20 cellular contexts compared by ENCODE assay signal in the genomic region with DNA sequence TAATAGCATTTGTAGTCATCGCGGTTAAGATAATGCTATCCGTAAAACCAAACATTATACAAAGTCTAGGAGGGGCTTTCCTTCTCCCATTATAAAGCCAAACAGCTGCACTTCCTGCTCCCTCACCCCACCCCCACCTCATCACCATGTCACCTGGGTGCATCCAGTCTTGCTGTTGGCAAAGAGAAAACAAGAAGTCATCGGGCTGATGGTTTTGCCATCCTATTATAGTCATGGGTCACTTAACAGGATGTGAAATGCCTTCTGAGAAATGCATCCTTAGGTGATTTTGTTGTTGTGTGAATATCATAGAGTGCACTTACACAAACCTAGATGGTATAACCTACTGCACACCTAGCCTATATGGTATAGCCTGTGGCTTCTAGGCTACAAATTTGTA.
DNase-seq lines count a peak whose midpoint lies in the region; ATAC-seq, FAIRE-seq and TF ChIP-seq lines count a peak whose summit lies in the region.
"Had no signal": no experiment of that assay in that cellular context is flagged by ENCODE, and none has a peak within 500 bp of the region (broad histone marks: within the 10 kb centered on the region; RNA-seq: fewer than 3 reads in every experiment).

No MANE protein-coding gene starts in this region.

- H3K27ac ChIP-seq in epithelial cell of prostate (peak overlapping the region; percentile 2), stomach (no peak overlapping the region)
- H3K27ac ChIP-seq in CD4-positive, alpha-beta T cell (ENCODE audit: low read depth, low read length): no peak overlapping the region
- H3K27ac ChIP-seq: 22Rv1, C4-2B had no signal

- no peaks in the 10 kb centered on the region for H3K4me1 Mint-ChIP-seq in activated CD4-positive, alpha-beta T cell treated with anti-CD3 and anti-CD28 coated beads, Interleukin-2, amount 10 ng/mL, durations not matched to agents 7 days and 5 days
- H3K4me1 Mint-ChIP-seq in CD4-positive, alpha-beta T cell (ENCODE audit: low read depth): no peaks in the 10 kb centered on the region

- TF ChIP-seq CTCF in stomach (IDR thresholded peaks at IDR 0.05): no peak
- TF ChIP-seq CTCF in CD4-positive, alpha-beta T cell (IDR thresholded peaks at IDR 0.05): no peak

- H3K36me3 Mint-ChIP-seq in activated CD4-positive, alpha-beta T cell treated with anti-CD3 and anti-CD28 coated beads, Interleukin-2, amount 10 ng/mL, durations not matched to agents 7 days and 5 days (ENCODE audit: low read depth): no peaks in the 10 kb centered on the region
- H3K36me3 Mint-ChIP-seq in CD4-positive, alpha-beta T cell (ENCODE audit: low read depth): no peaks in the 10 kb centered on the region
- H3K36me3 Mint-ChIP-seq: CD8-positive, alpha-beta T cell had no signal

- no peak overlapping the region for H3K27ac Mint-ChIP-seq in activated CD4-positive, alpha-beta T cell treated with anti-CD3 and anti-CD28 coated beads, Interleukin-2, amount 10 ng/mL, durations not matched to agents 7 days and 5 days
- no peak overlapping the region for H3K27ac Mint-ChIP-seq in CD4-positive, alpha-beta T cell
- H3K27ac Mint-ChIP-seq: CD8-positive, alpha-beta T cell had no signal

- H3K4me3 ChIP-seq in stomach: no peak overlapping the region

- no peak for TF ChIP-seq POLR2A in stomach (IDR thresholded peaks at IDR 0.05)

- no peak overlapping the region for H3K4me3 Mint-ChIP-seq in activated CD4-positive, alpha-beta T cell treated with anti-CD3 and anti-CD28 coated beads, Interleukin-2, amount 10 ng/mL, durations not matched to agents 7 days and 5 days
- H3K4me3 Mint-ChIP-seq in CD4-positive, alpha-beta T cell: no peak overlapping the region
- H3K4me3 Mint-ChIP-seq: CD8-positive, alpha-beta T cell had no signal

- intact Hi-C loops in stomach (cut with DNase I; ENCODE audit: low total_unique reads): no loop called here
- intact Hi-C loops in CD4-positive, alpha-beta T cell (cut with DNase I, micrococcal nuclease): no loop called here

- POLR2A ChIA-PET in activated CD4-positive, alpha-beta T cell treated with anti-CD3 and anti-CD28 coated beads, Interleukin-2, amount 10 ng/mL, durations not matched to agents 7 days and 5 days (lab: Charles Lee): no interaction called here
- POLR2A ChIA-PET in CD4-positive, alpha-beta T cell (lab: Charles Lee): no interaction called here

- H3K36me3 ChIP-seq in stomach: peaks cover 0 to 8% (median 0%) of the 10 kb centered on the region in 4 donors

- FAIRE-seq in HTR-8/SVneo (lab: Jason Lieb, UNC): peak; percentile 38
- FAIRE-seq: D721Med, G401.6, GM12892 had no signal

- no peaks in the 10 kb centered on the region for H3K9me3 Mint-ChIP-seq in activated CD4-positive, alpha-beta T cell treated with anti-CD3 and anti-CD28 coated beads, Interleukin-2, amount 10 ng/mL, durations not matched to agents 7 days and 5 days
- no peaks in the 10 kb centered on the region for H3K9me3 Mint-ChIP-seq in CD4-positive, alpha-beta T cell
- H3K9me3 Mint-ChIP-seq: CD8-positive, alpha-beta T cell had no signal

- H3K27me3 ChIP-seq in stomach: no peaks in the 10 kb centered on the region
- H3K27me3 ChIP-seq in CD4-positive, alpha-beta T cell (ENCODE audit: control insufficient read depth, insufficient read depth, low read length): no peaks in the 10 kb centered on the region

- no peaks in the 10 kb centered on the region for H3K27me3 Mint-ChIP-seq in activated CD4-positive, alpha-beta T cell treated with anti-CD3 and anti-CD28 coated beads, Interleukin-2, amount 10 ng/mL, durations not matched to agents 7 days and 5 days
- no peaks in the 10 kb centered on the region for H3K27me3 Mint-ChIP-seq in CD4-positive, alpha-beta T cell

- peak; percentile 3 for DNase-seq in NCI-H82 (lab: John Stamatoyannopoulos, UW)
- no peak for DNase-seq in NCI-H82 treated with DMSO at 0.1 percent for 48 hours (lab: John Stamatoyannopoulos, UW; ENCODE audit: unreplicated experiment)
- no peak for DNase-seq in HTR-8/SVneo (ENCODE audit: insufficient read length, low spot score)
- no peak for DNase-seq in epithelial cell of prostate (ENCODE audit: low read depth, low spot score)
- DNase-seq in stomach: no peak
- no peak for DNase-seq in activated CD4-positive, alpha-beta T cell treated with anti-CD3 and anti-CD28 coated beads, Interleukin-2, amount 10 ng/mL, durations not matched to agents 7 days and 5 days
- DNase-seq in CD4-positive, alpha-beta T cell: no peak
- DNase-seq in stimulated activated CD8-positive, alpha-beta memory T cell treated with anti-CD3 and anti-CD28 coated beads, Interleukin-4, amount 100 ng/mL, for 48 hours: no peak
- DNase-seq: ACHN; CD8-positive, alpha-beta T cell; COR-L47; DMS153; DMS79 treated with DMSO at 0.1 percent for 48 hours; EL had no signal

- 75 to 90% (median 88%) methylated on average over 4 of the region's 4 CpGs for WGBS in stomach, 5 donors

- H3K4me1 ChIP-seq in stomach: peaks cover 0 to 43% (median 15%) of the 10 kb centered on the region in 4 donors

- CTCF ChIA-PET in activated CD4-positive, alpha-beta T cell treated with anti-CD3 and anti-CD28 coated beads, Interleukin-2, amount 10 ng/mL, durations not matched to agents 7 days and 5 days (lab: Charles Lee): no interaction called here
- CTCF ChIA-PET in CD4-positive, alpha-beta T cell (lab: Charles Lee): no interaction called here

- H3K9me3 ChIP-seq in stomach: no peaks in the 10 kb centered on the region
- H3K9me3 ChIP-seq in CD4-positive, alpha-beta T cell (ENCODE audit: control insufficient read depth, low read length): no peaks in the 10 kb centered on the region

- no peak for TF ChIP-seq EP300 in stomach (IDR thresholded peaks at IDR 0.05)

- no peak for ATAC-seq in CD4-positive, alpha-beta T cell (ENCODE audit: poor library complexity)
- ATAC-seq: CD8-positive, alpha-beta T cell; HCT116 had no signal
